Comparison of ENCODE assay signal across 13 cellular contexts in genomic region chr4:101418466-101418865, GRCh38.
DNase-seq lines count a peak whose midpoint lies in the region; ATAC-seq and TF ChIP-seq lines count a peak whose summit lies in the region.
"Had no signal": no experiment of that assay in that cellular context is flagged by ENCODE, and none has a peak within 500 bp of the region (broad histone marks: within the 10 kb centered on the region; RNA-seq: fewer than 3 reads in every experiment).

No MANE protein-coding gene starts in this region.

- no peaks in the 10 kb centered on the region for H3K36me3 ChIP-seq in GM23338 (ENCODE audit: insufficient read depth)
- no peaks in the 10 kb centered on the region for H3K36me3 ChIP-seq in gastrocnemius medialis
- H3K36me3 ChIP-seq: heart right ventricle had no signal

- H2AFZ ChIP-seq in GM23338: no peak overlapping the region

- peaks cover 39% of the 10 kb centered on the region for H3K4me1 Mint-ChIP-seq in activated CD4-positive, alpha-beta T cell treated with anti-CD3 and anti-CD28 coated beads for 36 hours
- H3K4me1 Mint-ChIP-seq in T-helper 2 cell treated with Interferon-gamma antibody and Interleukin-4, amounts not matched to agents 5 μg/mL and 100 μg/mL, for 36 hours (ENCODE audit: low read depth): peaks cover 48% of the 10 kb centered on the region
- peaks cover 50 to 54% of the 10 kb centered on the region in 2 donors for H3K4me1 Mint-ChIP-seq in natural killer cell treated with Interleukin-12 subunit alpha and Interleukin-12 subunit beta and Interleukin-15 and Interleukin-18, amount 100 ng/mL, for 72 hours (ENCODE audit: low read depth in 2 of 2)
- H3K4me1 Mint-ChIP-seq in GM23338: peaks cover 14% of the 10 kb centered on the region

- ATAC-seq in activated CD4-positive, alpha-beta T cell treated with anti-CD3 and anti-CD28 coated beads for 36 hours: no peak
- ATAC-seq in GM21447 (IDR thresholded peaks at IDR 0.05; ENCODE audit: unreplicated experiment) (peak; percentile 2), GM23338 (no peak), gastrocnemius medialis (no peak)
- peak; percentile 24 to 43 for ATAC-seq in natural killer cell treated with Interleukin-12 subunit alpha and Interleukin-12 subunit beta and Interleukin-15 and Interleukin-18, amount 100 ng/mL, for 72 hours

- H3K27me3 ChIP-seq in GM23338 (ENCODE audit: insufficient read depth) (no peaks in the 10 kb centered on the region), gastrocnemius medialis (no peaks in the 10 kb centered on the region)
- H3K27me3 ChIP-seq: heart right ventricle had no signal

- POLR2A ChIA-PET in activated CD4-positive, alpha-beta T cell treated with anti-CD3 and anti-CD28 coated beads for 36 hours (lab: Charles Lee): interaction anchor here (1.4 kb wide), 1 partner anchor 109 kb away, joined by 3 read pairs; no protein-coding TSS in a partner anchor

- H4K20me1 ChIP-seq in GM23338 (replicated peaks; ENCODE audit: insufficient read depth): no peaks in the 10 kb centered on the region

- H3K79me2 ChIP-seq in GM23338 (replicated peaks; ENCODE audit: insufficient read depth): no peaks in the 10 kb centered on the region

- no peaks in the 10 kb centered on the region for H3K9me3 ChIP-seq in gastrocnemius medialis
- H3K9me3 ChIP-seq: Caco-2 had no signal

- no peaks in the 10 kb centered on the region for H3K36me3 Mint-ChIP-seq in activated CD4-positive, alpha-beta T cell treated with anti-CD3 and anti-CD28 coated beads for 36 hours (ENCODE audit: low read depth)
- peaks cover 1% of the 10 kb centered on the region for H3K36me3 Mint-ChIP-seq in T-helper 2 cell treated with Interferon-gamma antibody and Interleukin-4, amounts not matched to agents 5 μg/mL and 100 μg/mL, for 36 hours (ENCODE audit: low read depth)
- peaks cover 4% of the 10 kb centered on the region for H3K36me3 Mint-ChIP-seq in natural killer cell treated with Interleukin-12 subunit alpha and Interleukin-12 subunit beta and Interleukin-15 and Interleukin-18, amount 100 ng/mL, for 72 hours
- no peaks in the 10 kb centered on the region for H3K36me3 Mint-ChIP-seq in GM23338 (ENCODE audit: low read depth)
- H3K36me3 Mint-ChIP-seq: mesothelial cell of epicardium had no signal

- H3K4me1 ChIP-seq in GM23338 (ENCODE audit: insufficient read depth) (peaks cover 6% of the 10 kb centered on the region; the same call in 1 of the 2 replicates), gastrocnemius medialis (no peaks in the 10 kb centered on the region)
- H3K4me1 ChIP-seq: Caco-2 had no signal

- in situ Hi-C loops in gastrocnemius medialis (cut with MboI; ENCODE audit: low sequenced_read_pairs in 4 of 4): no loop called here

- no peak overlapping the region for H3K4me2 ChIP-seq in GM23338

- H3K27ac ChIP-seq in GM23338 (ENCODE audit: low read depth) (no peak overlapping the region), gastrocnemius medialis (no peak overlapping the region)

- peak overlapping the region; percentile 10 for H3K4me3 Mint-ChIP-seq in activated CD4-positive, alpha-beta T cell treated with anti-CD3 and anti-CD28 coated beads for 36 hours
- H3K4me3 Mint-ChIP-seq in T-helper 2 cell treated with Interferon-gamma antibody and Interleukin-4, amounts not matched to agents 5 μg/mL and 100 μg/mL, for 36 hours: peak overlapping the region; percentile 78
- H3K4me3 Mint-ChIP-seq in natural killer cell treated with Interleukin-12 subunit alpha and Interleukin-12 subunit beta and Interleukin-15 and Interleukin-18, amount 100 ng/mL, for 72 hours: peak overlapping the region; percentile 72
- H3K4me3 Mint-ChIP-seq in GM23338: no peak overlapping the region
- H3K4me3 Mint-ChIP-seq: mesothelial cell of epicardium had no signal

- TF ChIP-seq CTCF in GM23338 (conservative IDR thresholded peaks at IDR 0.05; ENCODE audit: low read depth in 2 of 2): no peak
- TF ChIP-seq CTCF in gastrocnemius medialis (IDR thresholded peaks at IDR 0.05 in 4 of 5, conservative IDR thresholded peaks at IDR 0.05 in 1 of 5): no peak

- no peak overlapping the region for H3K4me3 ChIP-seq in GM23338
- H3K4me3 ChIP-seq in gastrocnemius medialis: no peak overlapping the region
- H3K4me3 ChIP-seq: heart right ventricle had no signal

- CTCF ChIA-PET in activated CD4-positive, alpha-beta T cell treated with anti-CD3 and anti-CD28 coated beads for 36 hours (lab: Charles Lee): interaction anchor here (0.7 to 1.0 kb wide), 3 partner anchors 24 to 108 kb away, joined by 3 to 5 read pairs (median 5); no protein-coding TSS in a partner anchor

- TF ChIP-seq POLR2A in gastrocnemius medialis (IDR thresholded peaks at IDR 0.05): no peak

- DNase-seq in activated CD4-positive, alpha-beta T cell treated with anti-CD3 and anti-CD28 coated beads for 36 hours: no peak
- no peak for DNase-seq in activated CD4-positive, alpha-beta T cell treated with anti-CD3 and anti-CD28 coated beads, Interleukin-2, amount 50 U/mL, for 4 hours
- no peak for DNase-seq in T-helper 2 cell treated with Interferon-gamma antibody and Interleukin-4, amounts not matched to agents 5 μg/mL and 100 μg/mL, for 36 hours (ENCODE audit: low spot score)
- no peak for DNase-seq in natural killer cell treated with Interleukin-12 subunit alpha and Interleukin-12 subunit beta and Interleukin-15 and Interleukin-18, amount 100 ng/mL, for 72 hours (ENCODE audit: low spot score)
- DNase-seq in GM23338 (ENCODE audit: low spot score) (no peak), gastrocnemius medialis (no peak), anterior cingulate cortex (lab: John Stamatoyannopoulos, UW) (no peak)
- DNase-seq: Caco-2, heart right ventricle, NCI-H1930, NCI-H526 treated with DMSO at 0.1 percent for 48 hours had no signal

- peaks cover 39% of the 10 kb centered on the region for H3K27me3 Mint-ChIP-seq in activated CD4-positive, alpha-beta T cell treated with anti-CD3 and anti-CD28 coated beads for 36 hours
- peaks cover 29% of the 10 kb centered on the region for H3K27me3 Mint-ChIP-seq in T-helper 2 cell treated with Interferon-gamma antibody and Interleukin-4, amounts not matched to agents 5 μg/mL and 100 μg/mL, for 36 hours (ENCODE audit: low read depth)
- H3K27me3 Mint-ChIP-seq in natural killer cell treated with Interleukin-12 subunit alpha and Interleukin-12 subunit beta and Interleukin-15 and Interleukin-18, amount 100 ng/mL, for 72 hours: no peaks in the 10 kb centered on the region
- no peaks in the 10 kb centered on the region for H3K27me3 Mint-ChIP-seq in GM23338 (ENCODE audit: insufficient read depth, low read depth, poor library complexity)

- H3K9me3 Mint-ChIP-seq in activated CD4-positive, alpha-beta T cell treated with anti-CD3 and anti-CD28 coated beads for 36 hours (ENCODE audit: low read depth): peaks cover 2% of the 10 kb centered on the region
- no peaks in the 10 kb centered on the region for H3K9me3 Mint-ChIP-seq in T-helper 2 cell treated with Interferon-gamma antibody and Interleukin-4, amounts not matched to agents 5 μg/mL and 100 μg/mL, for 36 hours
- no peaks in the 10 kb centered on the region for H3K9me3 Mint-ChIP-seq in natural killer cell treated with Interleukin-12 subunit alpha and Interleukin-12 subunit beta and Interleukin-15 and Interleukin-18, amount 100 ng/mL, for 72 hours
- H3K9me3 Mint-ChIP-seq in GM23338: no peaks in the 10 kb centered on the region

- no peaks in the 10 kb centered on the region for H3F3A ChIP-seq in GM23338 (replicated peaks; ENCODE audit: low read depth)

- intact Hi-C loops in activated CD4-positive, alpha-beta T cell treated with anti-CD3 and anti-CD28 coated beads for 36 hours (cut with DNase I, micrococcal nuclease): loop anchor here (1.0 to 10.0 kb wide), 11 partner anchors 71 to 1324 kb away; partner anchors contain the start of gene PPP3CA (in 2 of the 2)
- intact Hi-C loops in gastrocnemius medialis (cut with DNase I; ENCODE audit: low total_unique reads): no loop called here

- peak overlapping the region; percentile 53 for H3K27ac Mint-ChIP-seq in activated CD4-positive, alpha-beta T cell treated with anti-CD3 and anti-CD28 coated beads for 36 hours
- H3K27ac Mint-ChIP-seq in T-helper 2 cell treated with Interferon-gamma antibody and Interleukin-4, amounts not matched to agents 5 μg/mL and 100 μg/mL, for 36 hours: peak overlapping the region; percentile 83
- peak overlapping the region; percentile 81 to 85 for H3K27ac Mint-ChIP-seq in natural killer cell treated with Interleukin-12 subunit alpha and Interleukin-12 subunit beta and Interleukin-15 and Interleukin-18, amount 100 ng/mL, for 72 hours
- H3K27ac Mint-ChIP-seq in GM23338: no peak overlapping the region
- H3K27ac Mint-ChIP-seq: mesothelial cell of epicardium had no signal

- H3K9me2 ChIP-seq in GM23338 (ENCODE audit: insufficient read depth): no peaks in the 10 kb centered on the region

TF ChIP-seq in GM23338, 12 proteins besides CTCF, POLR2A, EP300 and RAD21:
- TF ChIP-seq EZH2 (IDR thresholded peaks at IDR 0.05; ENCODE audit: low read depth, unreplicated experiment) (no peak), REST (IDR thresholded peaks at IDR 0.05; ENCODE audit: unreplicated experiment) (no peak), ZNF114 (CRISPR knock-in tag; IDR thresholded peaks at IDR 0.05) (no peak), EZH2phosphoT487 (IDR thresholded peaks at IDR 0.05; ENCODE audit: unreplicated experiment) (no peak)
TF ChIP-seq in GM23338: peak in this region for 0.

Comparison
In these comparisons a context has a peak if more than half of its experiments do, and no peak if none do; other contexts are left out.
1. ATAC-seq: peak in GM21447 (single experiment) and natural killer cell treated with Interleukin-12 subunit alpha and Interleukin-12 subunit beta and Interleukin-15 and Interleukin-18, amount 100 ng/mL, for 72 hours (2 of 2); none in activated CD4-positive, alpha-beta T cell treated with anti-CD3 and anti-CD28 coated beads for 36 hours (single experiment), GM23338 (single experiment) and gastrocnemius medialis (0 of 2).